37 cellular contexts compared by ENCODE assay signal in genomic region chr6:54680531-54680930, GRCh38.
"Had no signal": no experiment of that assay in that cellular context is flagged by ENCODE, and none has a peak within 500 bp of the region (broad histone marks: within the 10 kb centered on the region; RNA-seq: fewer than 3 reads in every experiment).

No MANE protein-coding gene starts in this region.

- H3K4me3 ChIP-seq: adrenal gland, ascending aorta, body of pancreas, breast epithelium, cardiac muscle cell had no signal

- H3K27ac Mint-ChIP-seq: activated naive CD4-positive, alpha-beta T cell treated with anti-CD3 and anti-CD28 coated beads for 36 hours; activated naive CD4-positive, alpha-beta T cell treated with anti-CD3 and anti-CD28 coated beads, Interleukin-2, amount 10 ng/mL, durations not matched to agents 7 days and 5 days; activated naive CD4-positive, alpha-beta T cell treated with anti-CD3 and anti-CD28 coated beads, Interleukin-2, amount 50 U/mL, for 24 hours; activated naive CD4-positive, alpha-beta T cell treated with anti-CD3 and anti-CD28 coated beads, Interleukin-2, amount 50 U/mL, for 72 hours; activated naive CD8-positive, alpha-beta T cell; activated naive CD8-positive, alpha-beta T cell treated with anti-CD3 and anti-CD28 coated beads for 36 hours; activated naive CD8-positive, alpha-beta T cell treated with anti-CD3 and anti-CD28 coated beads, Interleukin-2, amount 10 ng/mL, durations not matched to agents 7 days and 5 days; activated naive CD8-positive, alpha-beta T cell treated with anti-CD3 and anti-CD28 coated beads, Interleukin-2, amount 50 U/mL, for 24 hours; activated T-cell treated with anti-CD3 and anti-CD28 coated beads, Interleukin-2, amount 50 U/mL, for 24 hours; activated T-cell treated with anti-CD3 and anti-CD28 coated beads, Interleukin-2, amount 50 U/mL, for 72 hours; activated T-helper 1 cell treated with anti-CD3 and anti-CD28 coated beads, Interleukin-12 subunit alpha, Interleukin-12 subunit beta, Interleukin-2, Interleukin-4 antibody, amounts not matched to agents 30 ng/mL and 10 ng/mL and 1 ng/mL, durations not matched to agents 14 hours and 24 hours and 36 hours; activated T-helper 17 cell treated with anti-CD3 and anti-CD28 coated beads, Interleukin-2, amount 50 U/mL, for 72 hours; activated T-helper 2 cell treated with anti-CD3 and anti-CD28 coated beads, Interferon-gamma antibody, Interleukin-2, Interleukin-4, amounts not matched to agents 10 μg/mL and 5 μg/mL and 100 μg/mL, durations not matched to agents 14 hours and 24 hours and 36 hours; brain had no signal

- ATAC-seq: activated naive CD4-positive, alpha-beta T cell treated with anti-CD3 and anti-CD28 coated beads, Interleukin-2, amount 50 U/mL, for 72 hours; activated naive CD8-positive, alpha-beta T cell treated with anti-CD3 and anti-CD28 coated beads, Interleukin-2, amount 50 U/mL, for 24 hours; activated T-cell treated with anti-CD3 and anti-CD28 coated beads, Interleukin-2, amount 50 U/mL, for 4 hours; activated T-cell treated with anti-CD3 and anti-CD28 coated beads, Interleukin-2, amount 50 U/mL, for 72 hours; activated T-helper 17 cell treated with anti-CD3 and anti-CD28 coated beads, Interleukin-2, amount 50 U/mL, for 72 hours; body of pancreas had no signal

- H3K9me3 Mint-ChIP-seq: activated naive CD4-positive, alpha-beta T cell treated with anti-CD3 and anti-CD28 coated beads for 36 hours; activated naive CD4-positive, alpha-beta T cell treated with anti-CD3 and anti-CD28 coated beads, Interleukin-2, amount 10 ng/mL, durations not matched to agents 7 days and 5 days; activated naive CD4-positive, alpha-beta T cell treated with anti-CD3 and anti-CD28 coated beads, Interleukin-2, amount 50 U/mL, for 24 hours; activated T-cell treated with anti-CD3 and anti-CD28 coated beads, Interleukin-2, amount 50 U/mL, for 24 hours; activated T-helper 1 cell treated with anti-CD3 and anti-CD28 coated beads, Interleukin-12 subunit alpha, Interleukin-12 subunit beta, Interleukin-2, Interleukin-4 antibody, amounts not matched to agents 30 ng/mL and 10 ng/mL and 1 ng/mL, durations not matched to agents 14 hours and 24 hours and 36 hours; brain had no signal

- H3K27ac ChIP-seq: adrenal gland, body of pancreas, brain microvascular endothelial cell, breast epithelium, cardiac muscle cell had no signal

- H3K4me1 Mint-ChIP-seq: activated naive CD4-positive, alpha-beta T cell treated with anti-CD3 and anti-CD28 coated beads, Interleukin-2, amount 10 ng/mL, durations not matched to agents 7 days and 5 days; activated naive CD4-positive, alpha-beta T cell treated with anti-CD3 and anti-CD28 coated beads, Interleukin-2, amount 50 U/mL, for 24 hours; activated naive CD8-positive, alpha-beta T cell treated with anti-CD3 and anti-CD28 coated beads for 36 hours; activated naive CD8-positive, alpha-beta T cell treated with anti-CD3 and anti-CD28 coated beads, Interleukin-2, amount 10 ng/mL, durations not matched to agents 7 days and 5 days; activated naive CD8-positive, alpha-beta T cell treated with anti-CD3 and anti-CD28 coated beads, Interleukin-2, amount 50 U/mL, for 24 hours; activated T-helper 17 cell treated with anti-CD3 and anti-CD28 coated beads, Interleukin-2, amount 50 U/mL, for 72 hours; brain; central memory CD8-positive, alpha-beta T cell had no signal

- H3K9me3 ChIP-seq: ascending aorta, body of pancreas, breast epithelium had no signal

- H3K27me3 Mint-ChIP-seq: activated naive CD4-positive, alpha-beta T cell treated with anti-CD3 and anti-CD28 coated beads, Interleukin-2, amount 10 ng/mL, durations not matched to agents 7 days and 5 days; activated naive CD4-positive, alpha-beta T cell treated with anti-CD3 and anti-CD28 coated beads, Interleukin-2, amount 50 U/mL, for 24 hours; activated naive CD8-positive, alpha-beta T cell; activated naive CD8-positive, alpha-beta T cell treated with anti-CD3 and anti-CD28 coated beads for 36 hours; activated naive CD8-positive, alpha-beta T cell treated with anti-CD3 and anti-CD28 coated beads, Interleukin-2, amount 10 ng/mL, durations not matched to agents 7 days and 5 days; activated naive CD8-positive, alpha-beta T cell treated with anti-CD3 and anti-CD28 coated beads, Interleukin-2, amount 50 U/mL, for 24 hours; activated T-cell treated with anti-CD3 and anti-CD28 coated beads, Interleukin-2, amount 50 U/mL, for 24 hours; activated T-helper 17 cell treated with anti-CD3 and anti-CD28 coated beads, Interleukin-2, amount 50 U/mL, for 72 hours; brain; central memory CD8-positive, alpha-beta T cell had no signal

- H3K36me3 Mint-ChIP-seq: activated naive CD4-positive, alpha-beta T cell treated with anti-CD3 and anti-CD28 coated beads, Interleukin-2, amount 10 ng/mL, durations not matched to agents 7 days and 5 days; activated naive CD4-positive, alpha-beta T cell treated with anti-CD3 and anti-CD28 coated beads, Interleukin-2, amount 50 U/mL, for 24 hours; activated naive CD4-positive, alpha-beta T cell treated with anti-CD3 and anti-CD28 coated beads, Interleukin-2, amount 50 U/mL, for 72 hours; activated naive CD8-positive, alpha-beta T cell; activated naive CD8-positive, alpha-beta T cell treated with anti-CD3 and anti-CD28 coated beads for 36 hours; activated naive CD8-positive, alpha-beta T cell treated with anti-CD3 and anti-CD28 coated beads, Interleukin-2, amount 10 ng/mL, durations not matched to agents 7 days and 5 days; brain had no signal

- H3K4me3 Mint-ChIP-seq: activated naive CD4-positive, alpha-beta T cell treated with anti-CD3 and anti-CD28 coated beads for 36 hours; activated naive CD4-positive, alpha-beta T cell treated with anti-CD3 and anti-CD28 coated beads, Interleukin-2, amount 10 ng/mL, durations not matched to agents 7 days and 5 days; activated naive CD4-positive, alpha-beta T cell treated with anti-CD3 and anti-CD28 coated beads, Interleukin-2, amount 50 U/mL, for 24 hours; activated naive CD8-positive, alpha-beta T cell; activated naive CD8-positive, alpha-beta T cell treated with anti-CD3 and anti-CD28 coated beads for 36 hours; activated naive CD8-positive, alpha-beta T cell treated with anti-CD3 and anti-CD28 coated beads, Interleukin-2, amount 10 ng/mL, durations not matched to agents 7 days and 5 days; activated naive CD8-positive, alpha-beta T cell treated with anti-CD3 and anti-CD28 coated beads, Interleukin-2, amount 50 U/mL, for 24 hours; activated T-cell treated with anti-CD3 and anti-CD28 coated beads, Interleukin-2, amount 50 U/mL, for 24 hours; activated T-cell treated with anti-CD3 and anti-CD28 coated beads, Interleukin-2, amount 50 U/mL, for 4 hours; activated T-cell treated with anti-CD3 and anti-CD28 coated beads, Interleukin-2, amount 50 U/mL, for 72 hours; activated T-helper 1 cell treated with anti-CD3 and anti-CD28 coated beads, Interleukin-12 subunit alpha, Interleukin-12 subunit beta, Interleukin-2, Interleukin-4 antibody, amounts not matched to agents 30 ng/mL and 10 ng/mL and 1 ng/mL, durations not matched to agents 14 hours and 24 hours and 36 hours; activated T-helper 17 cell treated with anti-CD3 and anti-CD28 coated beads, Interleukin-2, amount 50 U/mL, for 72 hours; brain; central memory CD8-positive, alpha-beta T cell had no signal

- H3K27me3 ChIP-seq: adrenal gland, ascending aorta, body of pancreas, brain microvascular endothelial cell, breast epithelium, cardiac muscle cell had no signal

- H3K4me1 ChIP-seq: adrenal gland, ascending aorta, body of pancreas, breast epithelium had no signal

- DNase-seq: activated effector memory CD4-positive, alpha-beta T cell treated with anti-CD3 and anti-CD28 coated beads, Interleukin-2, amount 50 U/mL, for 16 hours; activated effector memory CD4-positive, alpha-beta T cell treated with Interleukin-2 at 50 U/mL for 16 hours; activated gamma-delta T cell; activated gamma-delta T cell treated with Interleukin-2 at 50 U/mL for 16 hours; activated naive CD4-positive, alpha-beta T cell; activated naive CD4-positive, alpha-beta T cell treated with anti-CD3 and anti-CD28 coated beads for 36 hours; activated naive CD4-positive, alpha-beta T cell treated with anti-CD3 and anti-CD28 coated beads, Interleukin-2, amount 10 ng/mL, durations not matched to agents 7 days and 5 days; activated naive CD4-positive, alpha-beta T cell treated with anti-CD3 and anti-CD28 coated beads, Interleukin-2, amount 50 U/mL, for 16 hours; activated naive CD4-positive, alpha-beta T cell treated with Interleukin-2 at 50 U/mL for 16 hours; activated naive CD8-positive, alpha-beta T cell treated with anti-CD3 and anti-CD28 coated beads for 36 hours; activated naive CD8-positive, alpha-beta T cell treated with anti-CD3 and anti-CD28 coated beads, Interleukin-2, amount 10 ng/mL, durations not matched to agents 7 days and 5 days; activated naive CD8-positive, alpha-beta T cell treated with anti-CD3 and anti-CD28 coated beads, Interleukin-2, amount 50 U/mL, for 24 hours; activated T-cell treated with anti-CD3 and anti-CD28 coated beads, Interleukin-2, amount 50 U/mL, for 24 hours; activated T-cell treated with anti-CD3 and anti-CD28 coated beads, Interleukin-2, amount 50 U/mL, for 4 hours; activated T-cell treated with anti-CD3 and anti-CD28 coated beads, Interleukin-2, amount 50 U/mL, for 48 hours; activated T-cell treated with anti-CD3 and anti-CD28 coated beads, Interleukin-2, amount 50 U/mL, for 72 hours; adrenal gland; amniotic stem cell; amygdala; anterior cingulate cortex; aorta; body of pancreas; brain microvascular endothelial cell; caudate nucleus; central memory CD4-positive, alpha-beta T cell; cerebellar nuclear complex had no signal

- H3K36me3 ChIP-seq: adrenal gland, ascending aorta, brain microvascular endothelial cell, breast epithelium, cardiac muscle cell had no signal
